In the genomic region with DNA sequence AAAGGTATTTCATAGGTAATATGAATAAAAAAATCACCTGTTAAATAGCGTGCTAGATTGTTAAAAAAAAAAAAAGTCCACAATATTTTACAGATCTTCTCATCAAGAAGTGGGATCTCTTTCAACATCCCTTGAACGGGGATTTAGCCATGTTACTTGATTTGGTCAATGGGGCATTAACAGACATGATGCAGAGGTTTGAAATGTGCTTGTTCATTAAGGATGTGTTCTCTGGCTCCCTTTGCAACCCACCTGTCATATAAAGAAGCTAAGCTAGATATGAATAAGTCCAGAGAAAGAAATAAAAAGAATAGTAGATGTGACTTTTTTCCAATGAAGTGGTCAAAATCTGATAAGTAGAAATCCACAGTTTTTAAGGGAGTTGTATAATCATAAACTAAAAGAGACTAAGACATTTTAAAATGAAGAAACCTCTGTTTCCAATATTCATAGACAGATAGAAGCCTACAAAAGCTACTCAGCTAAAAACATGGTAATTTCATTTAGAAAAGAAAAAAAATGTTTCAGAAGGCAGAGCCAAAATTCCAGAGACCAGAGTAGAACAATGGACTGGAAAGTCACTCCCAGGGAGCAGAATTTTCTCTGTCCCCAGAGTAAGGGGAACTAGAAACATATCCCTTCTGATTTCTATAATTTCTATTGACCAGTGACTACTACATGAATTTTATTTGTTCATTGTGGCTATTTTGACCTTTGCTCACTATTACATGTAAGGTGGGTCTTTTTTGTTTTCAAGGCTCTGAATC, we compare ENCODE assay signal across 19 cellular contexts.
"Had no signal": no experiment of that assay in that cellular context is flagged by ENCODE, and none has a peak within 500 bp of the region (broad histone marks: within the 10 kb centered on the region; RNA-seq: fewer than 3 reads in every experiment).

No MANE protein-coding gene starts in this region.

- ATAC-seq: naive thymus-derived CD8-positive, alpha-beta T cell had no signal

- H3K27me3 ChIP-seq: esophagus squamous epithelium, neutrophil, transverse colon had no signal

- FAIRE-seq: colon, frontal cortex had no signal

- H3K27ac ChIP-seq: neutrophil, transverse colon had no signal

- H3K4me3 ChIP-seq: esophagus squamous epithelium, smooth muscle cell, transverse colon had no signal

- H3K27ac Mint-ChIP-seq: activated CD4-positive, alpha-beta T cell treated with anti-CD3 and anti-CD28 coated beads, Interleukin-2, amount 10 ng/mL, durations not matched to agents 7 days and 5 days; activated naive CD8-positive, alpha-beta T cell treated with anti-CD3 and anti-CD28 coated beads for 36 hours; activated T-helper 1 cell treated with anti-CD3 and anti-CD28 coated beads, Interleukin-12 subunit alpha, Interleukin-12 subunit beta, Interleukin-2, Interleukin-4 antibody, amounts not matched to agents 30 ng/mL and 10 ng/mL and 1 ng/mL, durations not matched to agents 14 hours and 24 hours and 36 hours; naive thymus-derived CD8-positive, alpha-beta T cell; T-helper 2 cell treated with Interferon-gamma antibody and Interleukin-4, amounts not matched to agents 5 μg/mL and 100 μg/mL, for 36 hours had no signal

- H3K4me1 Mint-ChIP-seq: activated CD4-positive, alpha-beta T cell treated with anti-CD3 and anti-CD28 coated beads, Interleukin-2, amount 10 ng/mL, durations not matched to agents 7 days and 5 days; activated naive CD8-positive, alpha-beta T cell treated with anti-CD3 and anti-CD28 coated beads for 36 hours; naive thymus-derived CD8-positive, alpha-beta T cell had no signal

- H3K36me3 ChIP-seq: esophagus squamous epithelium, neutrophil, transverse colon had no signal

- H3K36me3 Mint-ChIP-seq: activated naive CD8-positive, alpha-beta T cell treated with anti-CD3 and anti-CD28 coated beads for 36 hours had no signal

- H3K4me3 Mint-ChIP-seq: activated CD4-positive, alpha-beta T cell treated with anti-CD3 and anti-CD28 coated beads, Interleukin-2, amount 10 ng/mL, durations not matched to agents 7 days and 5 days; activated naive CD8-positive, alpha-beta T cell treated with anti-CD3 and anti-CD28 coated beads for 36 hours; activated T-helper 1 cell treated with anti-CD3 and anti-CD28 coated beads, Interleukin-12 subunit alpha, Interleukin-12 subunit beta, Interleukin-2, Interleukin-4 antibody, amounts not matched to agents 30 ng/mL and 10 ng/mL and 1 ng/mL, durations not matched to agents 14 hours and 24 hours and 36 hours; naive thymus-derived CD8-positive, alpha-beta T cell; T-helper 2 cell treated with Interferon-gamma antibody and Interleukin-4, amounts not matched to agents 5 μg/mL and 100 μg/mL, for 36 hours had no signal

- H3K9me3 ChIP-seq: esophagus squamous epithelium, neutrophil, transverse colon had no signal

- H3K9me3 Mint-ChIP-seq: activated CD4-positive, alpha-beta T cell treated with anti-CD3 and anti-CD28 coated beads, Interleukin-2, amount 10 ng/mL, durations not matched to agents 7 days and 5 days; activated naive CD8-positive, alpha-beta T cell treated with anti-CD3 and anti-CD28 coated beads for 36 hours; activated T-helper 1 cell treated with anti-CD3 and anti-CD28 coated beads, Interleukin-12 subunit alpha, Interleukin-12 subunit beta, Interleukin-2, Interleukin-4 antibody, amounts not matched to agents 30 ng/mL and 10 ng/mL and 1 ng/mL, durations not matched to agents 14 hours and 24 hours and 36 hours; T-helper 2 cell treated with Interferon-gamma antibody and Interleukin-4, amounts not matched to agents 5 μg/mL and 100 μg/mL, for 36 hours had no signal

- H3K4me2 ChIP-seq: smooth muscle cell had no signal

- DNase-seq: activated CD4-positive, alpha-beta T cell treated with anti-CD3 and anti-CD28 coated beads, Interleukin-2, amount 10 ng/mL, durations not matched to agents 7 days and 5 days; activated CD8-positive, alpha-beta memory T cell treated with anti-CD3 and anti-CD28 coated beads for 24 hours; activated naive CD8-positive, alpha-beta T cell treated with anti-CD3 and anti-CD28 coated beads for 36 hours; anterior cingulate cortex; caudate nucleus; esophagus squamous epithelium; head of caudate nucleus; mammary epithelial cell; naive thymus-derived CD8-positive, alpha-beta T cell; stimulated activated CD4-positive, alpha-beta T cell treated with anti-CD3 and anti-CD28 coated beads, Interleukin-4, amount 100 ng/mL, for 4 hours; stimulated activated CD8-positive, alpha-beta memory T cell treated with anti-CD3 and anti-CD28 coated beads, Interleukin-4, amount 100 ng/mL, for 48 hours; stimulated activated naive CD4-positive, alpha-beta T cell treated with Interleukin-2 at 50 U/mL for 16 hours; transverse colon had no signal
